ENCODE assay signal across 13 cellular contexts in genomic region chr1:93659805-93660479, GRCh38. TPM values are rescaled to one million over a fixed set of nuclear protein-coding genes. Genes with fewer than 3 reads are reported as not detected.
A peak's percentile ranks its signal among the peaks of the same experiment; 100 is the strongest.
DNase-seq lines count a peak whose midpoint lies in the region; ATAC-seq and TF ChIP-seq lines count a peak whose summit lies in the region.
"Had no signal": no experiment of that assay in that cellular context is flagged by ENCODE, and none has a peak within 500 bp of the region (broad histone marks: within the 10 kb centered on the region; RNA-seq: fewer than 3 reads in every experiment).

No MANE protein-coding gene starts in this region.

- no peak for ATAC-seq in HG03378 (IDR thresholded peaks at IDR 0.05; ENCODE audit: unreplicated experiment)

- peaks cover 33% of the 10 kb centered on the region for H3K4me1 Mint-ChIP-seq in nephron progenitor cell

- H3K36me3 Mint-ChIP-seq in nephron progenitor cell (ENCODE audit: low read depth), result peaks cover 57% of the 10 kb centered on the region

- TF ChIP-seq CTCF in RWPE1 (conservative IDR thresholded peaks at IDR 0.05; ENCODE audit: low read depth), result no peak
- no peak for TF ChIP-seq CTCF in fibroblast of villous mesenchyme (IDR thresholded peaks at IDR 0.05; ENCODE audit: insufficient read depth, low read depth, low read length)
- no peak for TF ChIP-seq CTCF in nephron progenitor cell (IDR thresholded peaks at IDR 0.05)

- H3K27me3 Mint-ChIP-seq in nephron progenitor cell (ENCODE audit: low read depth, poor library complexity), result peaks cover 5% of the 10 kb centered on the region
- H3K27me3 Mint-ChIP-seq: activated B cell treated with CpG ODN at 0.5 μM for 24 hours had no signal

- CTCF ChIA-PET in RWPE1 (lab: Yijun Ruan, JAX), result no interaction called here

- H3K4me3 Mint-ChIP-seq in nephron progenitor cell, result no peak overlapping the region
- H3K4me3 Mint-ChIP-seq: activated B cell treated with CpG ODN at 0.5 μM for 24 hours had no signal

- H3K27ac ChIP-seq in RWPE1, result peak overlapping the region; percentile 45; the same call in 1 of the 2 replicates

- POLR2A ChIA-PET in RWPE1 (lab: Yijun Ruan, JAX; ENCODE audit: low non-redundant PET), result no interaction called here

- DNase-seq in AG20443 (ENCODE audit: low spot score), result peak; percentile 37
- no peak for DNase-seq in RWPE1 (ENCODE audit: low spot score)
- peak; percentile 72 for DNase-seq in fibroblast of villous mesenchyme (ENCODE audit: low read depth)
- DNase-seq in nephron progenitor cell, result no peak
- DNase-seq in NOMO-1 (lab: John Stamatoyannopoulos, UW; ENCODE audit: unreplicated experiment in 2 of 2), result no peak
- DNase-seq in activated naive CD4-positive, alpha-beta T cell treated with Interleukin-2 at 50 U/mL for 16 hours, result no peak
- no peak for DNase-seq in SIG-M5 treated with dmso at 0.1 percent for 504 hours (lab: John Stamatoyannopoulos, UW; ENCODE audit: unreplicated experiment)
- DNase-seq: activated B cell treated with CpG ODN at 0.5 μM for 24 hours; activated gamma-delta T cell treated with Interleukin-2 at 50 U/mL for 16 hours; central memory CD4-positive, alpha-beta T cell; SW 1271 had no signal

- no peaks in the 10 kb centered on the region for H3K9me3 Mint-ChIP-seq in nephron progenitor cell
- H3K9me3 Mint-ChIP-seq: activated B cell treated with CpG ODN at 0.5 μM for 24 hours had no signal

- peak overlapping the region; percentile 52 for H3K27ac Mint-ChIP-seq in nephron progenitor cell
- H3K27ac Mint-ChIP-seq: activated B cell treated with CpG ODN at 0.5 μM for 24 hours had no signal

- no peak overlapping the region for H3K4me3 ChIP-seq in fibroblast of villous mesenchyme (ENCODE audit: low read depth, low read length)
- H3K4me3 ChIP-seq: lung had no signal

RNA-seq across cellular contexts. Expression of gene BCAR3, which starts 21.7 kb away (rescaled TPM):
- 32.0 and 36.4 TPM in 2 replicates for total RNA-seq in fibroblast of villous mesenchyme

Comparison
In these comparisons a context has a peak if more than half of its experiments do, and no peak if none do; other contexts are left out.
1. DNase-seq: peak in AG20443 (single experiment) and fibroblast of villous mesenchyme (single experiment); none in RWPE1 (single experiment), nephron progenitor cell (single experiment), NOMO-1 (0 of 2), activated naive CD4-positive, alpha-beta T cell treated with Interleukin-2 at 50 U/mL for 16 hours (single experiment) and SIG-M5 treated with dmso at 0.1 percent for 504 hours (single experiment).